8 cellular contexts compared by ENCODE assay signal in the genomic region with DNA sequence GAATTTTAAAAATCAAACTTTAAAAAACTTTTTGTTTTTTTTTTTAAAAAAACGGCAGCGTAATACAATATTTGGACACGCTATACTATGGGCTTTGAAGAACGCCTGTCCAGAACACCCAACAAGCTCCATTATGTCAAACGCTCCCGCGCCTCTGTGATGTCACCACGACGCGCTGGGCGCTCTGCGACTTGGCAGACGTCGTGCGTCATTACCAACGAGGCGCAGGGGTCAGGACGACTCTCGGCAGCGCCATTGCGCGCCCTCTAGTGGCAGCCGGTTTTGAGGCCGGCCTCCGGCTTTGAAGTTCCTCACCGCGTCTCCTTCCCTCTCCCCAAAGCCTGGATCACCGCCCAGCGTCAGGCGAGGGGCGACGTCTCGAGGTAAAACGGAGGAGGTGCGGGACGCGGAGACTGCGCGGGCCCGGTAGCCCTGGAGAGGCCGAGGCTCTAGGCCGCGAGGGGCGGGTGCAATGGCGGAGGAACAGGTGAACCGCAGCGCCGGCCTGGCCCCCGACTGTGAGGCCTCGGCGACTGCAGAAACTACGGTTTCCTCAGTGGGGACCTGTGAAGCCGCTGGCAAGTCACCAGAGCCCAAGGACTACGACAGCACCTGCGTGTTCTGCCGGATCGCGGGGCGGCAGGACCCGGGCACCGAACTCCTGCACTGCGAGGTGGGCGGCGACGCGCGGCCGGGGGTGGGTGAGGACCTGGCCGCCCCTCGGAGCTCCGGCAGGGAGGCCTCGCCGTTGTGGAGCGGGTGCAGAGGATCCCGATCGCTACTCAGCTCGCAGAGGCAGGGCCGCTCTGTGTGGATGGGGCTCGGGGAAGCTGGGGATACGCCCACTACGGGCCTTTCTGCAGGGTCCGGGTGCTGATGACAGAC. TPM values are rescaled to one million over a fixed set of nuclear protein-coding genes. Genes with fewer than 3 reads are reported as not detected.
A peak's percentile ranks its signal among the peaks of the same experiment; 100 is the strongest.
DNase-seq lines count a peak whose midpoint lies in the region; ATAC-seq and TF ChIP-seq lines count a peak whose summit lies in the region.

A gene (plus strand): TSS at position 265 of the 885 bp plus-strand sequence. CDS start 208 bp downstream, at position 473.

- peak within 1 kb of the TSS; percentile 46 for H3K9ac ChIP-seq in HUES48 (ENCODE audit: low read depth, low read length)
- H3K9ac ChIP-seq in NT2/D1 (ENCODE audit: insufficient read length, low read depth), result peak within 1 kb of the TSS; percentile 61
- peak within 1 kb of the TSS; percentile 76 for H3K9ac ChIP-seq in endodermal cell (ENCODE audit: extremely low read depth, low read length, poor library complexity, severe bottlenecking)
- H3K9ac ChIP-seq in mesendoderm (ENCODE audit: low read length), result peak within 1 kb of the TSS; percentile 84

- H3K9me3 ChIP-seq in HUES48 (ENCODE audit: control insufficient read depth, insufficient read depth, low read length) (no peaks in the 10 kb centered on the region), NT2/D1 (ENCODE audit: insufficient read depth, low read length) (peaks cover 10% of the 10 kb centered on the region), endodermal cell (ENCODE audit: control insufficient read depth, low read length) (peaks cover 10% of the 10 kb centered on the region)

- H3K4ac ChIP-seq in mesendoderm (ENCODE audit: low read depth, low read length), result no peak within 1 kb of the TSS

- peak; percentile 100 for TF ChIP-seq CTCF in endodermal cell (conservative IDR thresholded peaks at IDR 0.05)

- peak within 1 kb of the TSS; percentile 75 for H4K5ac ChIP-seq in mesendoderm (ENCODE audit: low read length)

- 0% methylated on average over 13 to 82 of the region's 82 CpGs for WGBS in endodermal cell (ENCODE audit: insufficient coverage in 1 of 2, insufficient read length in 1 of 2), 2 experiments
- no CpG with 5 or more reads among the region's 82 CpGs for WGBS in mesendoderm (ENCODE audit: extremely low coverage, insufficient coverage, low lambda C conversion rate)

- no peaks in the 10 kb centered on the region for H3K79me2 ChIP-seq in mesendoderm (ENCODE audit: control insufficient read depth, insufficient read depth, low read length)

- peaks cover 4% of the 10 kb centered on the region for H3K9me3 Mint-ChIP-seq in endodermal cell

- H3K36me3 Mint-ChIP-seq in endodermal cell (ENCODE audit: low read depth), result no peaks in the 10 kb centered on the region

- no peak within 1 kb of the TSS for H3K4me3 Mint-ChIP-seq in endodermal cell

- no peak within 1 kb of the TSS for H4K8ac ChIP-seq in mesendoderm (ENCODE audit: low read depth, low read length)

- H3K36me3 ChIP-seq in HUES48 (ENCODE audit: control insufficient read depth, insufficient read depth, low read length), result no peaks in the 10 kb centered on the region
- H3K36me3 ChIP-seq in NT2/D1 (ENCODE audit: insufficient read depth, insufficient read length, low read length), result no peaks in the 10 kb centered on the region
- no peaks in the 10 kb centered on the region for H3K36me3 ChIP-seq in endodermal cell (ENCODE audit: control insufficient read depth, insufficient read depth, low read length)
- no peaks in the 10 kb centered on the region for H3K36me3 ChIP-seq in mesendoderm (ENCODE audit: control insufficient read depth, insufficient read depth, low read length)

- H2BK5ac ChIP-seq in mesendoderm (ENCODE audit: low read length), result no peak within 1 kb of the TSS

- ATAC-seq in GM21390 (IDR thresholded peaks at IDR 0.05; ENCODE audit: unreplicated experiment), result peak; percentile 93

- H3K27me3 Mint-ChIP-seq in endodermal cell (ENCODE audit: insufficient read depth), result peaks cover 13% of the 10 kb centered on the region

- H3K79me1 ChIP-seq in mesendoderm (ENCODE audit: low read length), result no peaks in the 10 kb centered on the region

- H3K4me2 ChIP-seq in mesendoderm (ENCODE audit: low read length), result peak within 1 kb of the TSS; percentile 40

- H3K27me3 ChIP-seq in HUES48 (ENCODE audit: control insufficient read depth, insufficient read depth, low read length) (no peaks in the 10 kb centered on the region), NT2/D1 (ENCODE audit: insufficient read depth, insufficient read length) (no peaks in the 10 kb centered on the region), endodermal cell (ENCODE audit: control insufficient read depth, insufficient read depth, low read length, poor library complexity, severe bottlenecking) (peaks cover 10% of the 10 kb centered on the region), mesendoderm (ENCODE audit: insufficient read depth, low read length, poor library complexity) (no peaks in the 10 kb centered on the region)

- H3K27ac ChIP-seq in HUES48 (ENCODE audit: low read depth, low read length), result peak within 1 kb of the TSS; percentile 88
- H3K27ac ChIP-seq in endodermal cell (ENCODE audit: low read depth, low read length), result peak within 1 kb of the TSS; percentile 78
- H3K27ac ChIP-seq in mesendoderm (ENCODE audit: low read depth, low read length), result peak within 1 kb of the TSS; percentile 89

- H3K4me1 ChIP-seq in HUES48 (ENCODE audit: control insufficient read depth, insufficient read depth, low read length) (peaks cover 6% of the 10 kb centered on the region), NT2/D1 (ENCODE audit: insufficient read depth, insufficient read length) (no peaks in the 10 kb centered on the region), endodermal cell (ENCODE audit: control insufficient read depth, insufficient read depth, low read length) (no peaks in the 10 kb centered on the region), mesendoderm (ENCODE audit: control insufficient read depth, low read depth, low read length) (peaks cover 2% of the 10 kb centered on the region)

- no peak within 1 kb of the TSS for H3K23ac ChIP-seq in mesendoderm (ENCODE audit: low read length)

- no peak within 1 kb of the TSS for H2BK15ac ChIP-seq in mesendoderm (replicated peaks; ENCODE audit: low read depth)

- H3K27ac Mint-ChIP-seq in endodermal cell, result peak within 1 kb of the TSS; percentile 76

- H2BK120ac ChIP-seq in mesendoderm (ENCODE audit: low read depth, low read length), result no peak within 1 kb of the TSS

- H2AK5ac ChIP-seq in mesendoderm (ENCODE audit: low read length), result peak within 1 kb of the TSS; percentile 22

- DNase-seq in D341Med (ENCODE audit: low spot score) (peak; percentile 96), NT2/D1 (ENCODE audit: low read depth, low spot score) (peak; percentile 95), endodermal cell (peak; percentile 99), mesendoderm (peak; percentile 99)
- peak; percentile 94 for DNase-seq in activated CD8-positive, alpha-beta memory T cell treated with anti-CD3 and anti-CD28 coated beads, Interleukin-2, amount 50 U/mL, for 1 hour (ENCODE audit: extremely low read depth)
- peak; percentile 97 for DNase-seq in stimulated activated CD8-positive, alpha-beta memory T cell treated with anti-CD3 and anti-CD28 coated beads, Interleukin-15, amount 100 ng/mL, for 1 hour (ENCODE audit: low read depth)

- H3K56ac ChIP-seq in mesendoderm (ENCODE audit: low read length), result peak within 1 kb of the TSS; percentile 97

- peaks cover 3% of the 10 kb centered on the region for H3K4me1 Mint-ChIP-seq in endodermal cell

- peak within 1 kb of the TSS; percentile 86 for H3K4me3 ChIP-seq in HUES48 (ENCODE audit: low read depth, low read length)
- peak within 1 kb of the TSS; percentile 73 for H3K4me3 ChIP-seq in NT2/D1 (ENCODE audit: insufficient read length, low read depth)
- peak within 1 kb of the TSS; percentile 91 for H3K4me3 ChIP-seq in endodermal cell (ENCODE audit: low read length)
- peak within 1 kb of the TSS; percentile 67 for H3K4me3 ChIP-seq in mesendoderm (ENCODE audit: low read length)

- no peak within 1 kb of the TSS for H3K18ac ChIP-seq in mesendoderm (ENCODE audit: low read length)

RNA-seq across cellular contexts. Expression of the gene that starts here (rescaled TPM):
- 10 to 100 TPM; 13.0 to 16.4 TPM for total RNA-seq in endodermal cell
- polyA plus RNA-seq in endodermal cell (2013, experiment 1 of 2), result 21.8 TPM
- 20.2 TPM for polyA plus RNA-seq in endodermal cell (2013, experiment 2 of 2)
- polyA plus RNA-seq in mesendoderm (2013, experiment 1 of 2), result 5.1 TPM
- polyA plus RNA-seq in mesendoderm (2013, experiment 2 of 2), result 5.2 TPM

Comparison
In these comparisons a context has a peak if more than half of its experiments do, and no peak if none do; other contexts are left out.
1. Peak in every context shown above with its lines: DNase-seq, ATAC-seq, H3K4me3 ChIP-seq and H3K27ac ChIP-seq.